ENCODE assay signal across 16 cellular contexts in the genomic region with DNA sequence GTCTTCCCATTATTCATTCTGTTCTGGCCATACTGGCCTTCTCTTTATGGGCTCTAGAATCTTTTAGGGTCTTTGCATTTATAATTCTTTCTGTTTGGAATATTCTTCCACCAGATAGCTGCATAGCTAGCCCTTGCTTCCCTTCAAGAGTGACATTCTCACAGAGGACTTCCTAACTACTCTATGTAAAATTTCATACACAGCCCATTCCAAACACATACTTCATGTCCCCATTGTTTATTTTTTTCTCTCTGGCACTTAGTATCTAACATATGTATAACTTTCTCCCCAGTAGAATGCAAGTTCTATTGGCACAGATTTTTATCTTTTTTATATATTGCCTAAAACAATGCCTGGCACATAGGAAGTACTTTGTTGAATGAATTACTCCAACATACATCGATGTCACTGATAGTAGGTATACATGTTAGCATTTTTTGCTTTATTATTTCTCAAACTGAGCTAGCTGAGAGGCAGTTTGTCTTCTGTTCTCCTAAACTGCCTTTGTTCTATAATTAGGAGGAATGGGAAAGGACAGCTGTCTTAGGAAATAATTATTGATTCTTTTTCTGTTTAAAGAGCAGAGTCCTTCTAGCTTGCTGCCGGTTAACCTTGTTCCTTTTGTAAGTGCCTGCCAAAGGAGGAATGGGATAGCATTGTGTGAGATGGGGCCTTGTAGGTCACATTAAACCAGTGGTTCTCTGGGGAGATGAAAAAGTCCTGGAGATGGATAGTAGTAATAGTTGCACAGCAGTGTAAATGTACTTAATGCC.
"Had no signal": no experiment of that assay in that cellular context is flagged by ENCODE, and none has a peak within 500 bp of the region (broad histone marks: within the 10 kb centered on the region; RNA-seq: fewer than 3 reads in every experiment).

No MANE protein-coding gene starts in this region.

- ATAC-seq: effector memory CD8-positive, alpha-beta T cell; lower lobe of right lung; stimulated activated naive CD8-positive, alpha-beta T cell treated with anti-CD3 and anti-CD28 coated beads, Interleukin-15, Interleukin-2, amounts not matched to agents 100 U/mL and 50 U/mL, for 24 hours had no signal

- H3K4me3 ChIP-seq: esophagus squamous epithelium, hepatocyte, lower lobe of right lung, tibial artery, uterus had no signal

- H3K4me2 ChIP-seq: hepatocyte had no signal

- H3K27ac ChIP-seq: hepatocyte, lower lobe of right lung, tibial artery had no signal

- H3K27me3 ChIP-seq: esophagus squamous epithelium, hepatocyte, tibial artery, uterus had no signal

- H2AFZ ChIP-seq: hepatocyte had no signal

- H3K9me3 ChIP-seq: esophagus squamous epithelium, lower lobe of right lung, tibial artery, uterus had no signal

- H3K36me3 ChIP-seq: tibial artery, uterus had no signal

- H3K4me3 Mint-ChIP-seq: activated naive CD4-positive, alpha-beta T cell treated with anti-CD3 and anti-CD28 coated beads, Interleukin-2, amount 10 ng/mL, durations not matched to agents 7 days and 5 days; effector memory CD8-positive, alpha-beta T cell; nephron had no signal

- H3K4me1 ChIP-seq: tibial artery, uterus had no signal

- DNase-seq: activated CD4-positive, alpha-beta T cell treated with anti-CD3 and anti-CD28 coated beads for 1 hour; activated naive CD4-positive, alpha-beta T cell treated with anti-CD3 and anti-CD28 coated beads, Interleukin-2, amount 10 ng/mL, durations not matched to agents 7 days and 5 days; caudate nucleus; effector memory CD8-positive, alpha-beta T cell; esophagus squamous epithelium; lower lobe of right lung; nucleus accumbens; stimulated activated naive CD8-positive, alpha-beta T cell treated with anti-CD3 and anti-CD28 coated beads, Interleukin-15, Interleukin-2, amounts not matched to agents 100 U/mL and 50 U/mL, for 24 hours; substantia nigra; SW 1271; T-helper 2 cell; tibial artery; uterus; WERI-Rb-1 had no signal

- H3K9me3 Mint-ChIP-seq: activated naive CD4-positive, alpha-beta T cell treated with anti-CD3 and anti-CD28 coated beads, Interleukin-2, amount 10 ng/mL, durations not matched to agents 7 days and 5 days; effector memory CD8-positive, alpha-beta T cell; nephron had no signal

- H3K4me1 Mint-ChIP-seq: nephron had no signal

- H3K27ac Mint-ChIP-seq: activated naive CD4-positive, alpha-beta T cell treated with anti-CD3 and anti-CD28 coated beads, Interleukin-2, amount 10 ng/mL, durations not matched to agents 7 days and 5 days; effector memory CD8-positive, alpha-beta T cell had no signal

- H3K27me3 Mint-ChIP-seq: activated naive CD4-positive, alpha-beta T cell treated with anti-CD3 and anti-CD28 coated beads, Interleukin-2, amount 10 ng/mL, durations not matched to agents 7 days and 5 days; effector memory CD8-positive, alpha-beta T cell had no signal
